1 cellular context compared by ENCODE assay signal in the genomic region with DNA sequence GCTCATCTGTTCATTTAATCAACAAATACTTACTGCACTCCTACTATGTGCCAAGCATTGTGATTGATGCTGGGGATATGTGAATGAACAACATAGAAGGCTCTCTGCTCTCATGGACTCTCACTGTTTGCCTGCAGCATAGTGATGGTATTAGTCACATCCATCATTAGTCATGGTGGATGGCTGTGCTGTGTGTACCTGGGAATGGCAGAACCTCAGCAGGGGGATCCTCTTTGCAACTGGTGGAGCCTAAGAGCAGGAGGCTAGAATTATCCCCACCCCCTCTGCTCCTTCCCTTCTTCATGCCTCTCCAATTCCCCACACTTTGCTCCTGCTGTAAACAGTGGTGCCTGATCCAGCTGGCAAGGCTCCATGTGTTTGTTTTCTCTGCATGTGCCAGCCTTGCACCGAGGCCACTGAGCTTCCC.
TF ChIP-seq lines count a peak whose summit lies in the region.

No MANE protein-coding gene starts in this region.

TF ChIP-seq in HEK293, 187 proteins besides CTCF, POLR2A, EP300 and RAD21 (continued from another document):
- TF ChIP-seq, protein P1, sequence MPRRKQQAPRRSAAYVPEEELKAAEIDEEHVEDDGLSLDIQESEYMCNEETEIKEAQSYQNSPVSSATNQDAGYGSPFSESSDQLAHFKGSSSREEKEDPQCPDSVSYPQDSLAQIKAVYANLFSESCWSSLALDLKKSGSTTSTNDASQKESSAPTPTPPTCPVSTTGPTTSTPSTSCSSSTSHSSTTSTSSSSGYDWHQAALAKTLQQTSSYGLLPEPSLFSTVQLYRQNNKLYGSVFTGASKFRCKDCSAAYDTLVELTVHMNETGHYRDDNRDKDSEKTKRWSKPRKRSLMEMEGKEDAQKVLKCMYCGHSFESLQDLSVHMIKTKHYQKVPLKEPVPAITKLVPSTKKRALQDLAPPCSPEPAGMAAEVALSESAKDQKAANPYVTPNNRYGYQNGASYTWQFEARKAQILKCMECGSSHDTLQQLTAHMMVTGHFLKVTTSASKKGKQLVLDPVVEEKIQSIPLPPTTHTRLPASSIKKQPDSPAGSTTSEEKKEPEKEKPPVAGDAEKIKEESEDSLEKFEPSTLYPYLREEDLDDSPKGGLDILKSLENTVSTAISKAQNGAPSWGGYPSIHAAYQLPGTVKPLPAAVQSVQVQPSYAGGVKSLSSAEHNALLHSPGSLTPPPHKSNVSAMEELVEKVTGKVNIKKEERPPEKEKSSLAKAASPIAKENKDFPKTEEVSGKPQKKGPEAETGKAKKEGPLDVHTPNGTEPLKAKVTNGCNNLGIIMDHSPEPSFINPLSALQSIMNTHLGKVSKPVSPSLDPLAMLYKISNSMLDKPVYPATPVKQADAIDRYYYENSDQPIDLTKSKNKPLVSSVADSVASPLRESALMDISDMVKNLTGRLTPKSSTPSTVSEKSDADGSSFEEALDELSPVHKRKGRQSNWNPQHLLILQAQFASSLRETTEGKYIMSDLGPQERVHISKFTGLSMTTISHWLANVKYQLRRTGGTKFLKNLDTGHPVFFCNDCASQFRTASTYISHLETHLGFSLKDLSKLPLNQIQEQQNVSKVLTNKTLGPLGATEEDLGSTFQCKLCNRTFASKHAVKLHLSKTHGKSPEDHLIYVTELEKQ (tag by site-specific recombination; IDR thresholded peaks at IDR 0.05; ENCODE audit: borderline replicate concordance), result no peak
- no peak for TF ChIP-seq ZNF843 (tag by site-specific recombination; IDR thresholded peaks at IDR 0.05)
- TF ChIP-seq ZNF600 (tag by site-specific recombination; IDR thresholded peaks at IDR 0.05), result peak; percentile 62; the same call in 1 of the 2 replicates
- TF ChIP-seq, protein P2, sequence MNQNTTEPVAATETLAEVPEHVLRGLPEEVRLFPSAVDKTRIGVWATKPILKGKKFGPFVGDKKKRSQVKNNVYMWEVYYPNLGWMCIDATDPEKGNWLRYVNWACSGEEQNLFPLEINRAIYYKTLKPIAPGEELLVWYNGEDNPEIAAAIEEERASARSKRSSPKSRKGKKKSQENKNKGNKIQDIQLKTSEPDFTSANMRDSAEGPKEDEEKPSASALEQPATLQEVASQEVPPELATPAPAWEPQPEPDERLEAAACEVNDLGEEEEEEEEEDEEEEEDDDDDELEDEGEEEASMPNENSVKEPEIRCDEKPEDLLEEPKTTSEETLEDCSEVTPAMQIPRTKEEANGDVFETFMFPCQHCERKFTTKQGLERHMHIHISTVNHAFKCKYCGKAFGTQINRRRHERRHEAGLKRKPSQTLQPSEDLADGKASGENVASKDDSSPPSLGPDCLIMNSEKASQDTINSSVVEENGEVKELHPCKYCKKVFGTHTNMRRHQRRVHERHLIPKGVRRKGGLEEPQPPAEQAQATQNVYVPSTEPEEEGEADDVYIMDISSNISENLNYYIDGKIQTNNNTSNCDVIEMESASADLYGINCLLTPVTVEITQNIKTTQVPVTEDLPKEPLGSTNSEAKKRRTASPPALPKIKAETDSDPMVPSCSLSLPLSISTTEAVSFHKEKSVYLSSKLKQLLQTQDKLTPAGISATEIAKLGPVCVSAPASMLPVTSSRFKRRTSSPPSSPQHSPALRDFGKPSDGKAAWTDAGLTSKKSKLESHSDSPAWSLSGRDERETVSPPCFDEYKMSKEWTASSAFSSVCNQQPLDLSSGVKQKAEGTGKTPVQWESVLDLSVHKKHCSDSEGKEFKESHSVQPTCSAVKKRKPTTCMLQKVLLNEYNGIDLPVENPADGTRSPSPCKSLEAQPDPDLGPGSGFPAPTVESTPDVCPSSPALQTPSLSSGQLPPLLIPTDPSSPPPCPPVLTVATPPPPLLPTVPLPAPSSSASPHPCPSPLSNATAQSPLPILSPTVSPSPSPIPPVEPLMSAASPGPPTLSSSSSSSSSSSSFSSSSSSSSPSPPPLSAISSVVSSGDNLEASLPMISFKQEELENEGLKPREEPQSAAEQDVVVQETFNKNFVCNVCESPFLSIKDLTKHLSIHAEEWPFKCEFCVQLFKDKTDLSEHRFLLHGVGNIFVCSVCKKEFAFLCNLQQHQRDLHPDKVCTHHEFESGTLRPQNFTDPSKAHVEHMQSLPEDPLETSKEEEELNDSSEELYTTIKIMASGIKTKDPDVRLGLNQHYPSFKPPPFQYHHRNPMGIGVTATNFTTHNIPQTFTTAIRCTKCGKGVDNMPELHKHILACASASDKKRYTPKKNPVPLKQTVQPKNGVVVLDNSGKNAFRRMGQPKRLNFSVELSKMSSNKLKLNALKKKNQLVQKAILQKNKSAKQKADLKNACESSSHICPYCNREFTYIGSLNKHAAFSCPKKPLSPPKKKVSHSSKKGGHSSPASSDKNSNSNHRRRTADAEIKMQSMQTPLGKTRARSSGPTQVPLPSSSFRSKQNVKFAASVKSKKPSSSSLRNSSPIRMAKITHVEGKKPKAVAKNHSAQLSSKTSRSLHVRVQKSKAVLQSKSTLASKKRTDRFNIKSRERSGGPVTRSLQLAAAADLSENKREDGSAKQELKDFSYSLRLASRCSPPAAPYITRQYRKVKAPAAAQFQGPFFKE (tag by site-specific recombination; IDR thresholded peaks at IDR 0.05; ENCODE audit: borderline replicate concordance), result no peak
- TF ChIP-seq, protein P3, sequence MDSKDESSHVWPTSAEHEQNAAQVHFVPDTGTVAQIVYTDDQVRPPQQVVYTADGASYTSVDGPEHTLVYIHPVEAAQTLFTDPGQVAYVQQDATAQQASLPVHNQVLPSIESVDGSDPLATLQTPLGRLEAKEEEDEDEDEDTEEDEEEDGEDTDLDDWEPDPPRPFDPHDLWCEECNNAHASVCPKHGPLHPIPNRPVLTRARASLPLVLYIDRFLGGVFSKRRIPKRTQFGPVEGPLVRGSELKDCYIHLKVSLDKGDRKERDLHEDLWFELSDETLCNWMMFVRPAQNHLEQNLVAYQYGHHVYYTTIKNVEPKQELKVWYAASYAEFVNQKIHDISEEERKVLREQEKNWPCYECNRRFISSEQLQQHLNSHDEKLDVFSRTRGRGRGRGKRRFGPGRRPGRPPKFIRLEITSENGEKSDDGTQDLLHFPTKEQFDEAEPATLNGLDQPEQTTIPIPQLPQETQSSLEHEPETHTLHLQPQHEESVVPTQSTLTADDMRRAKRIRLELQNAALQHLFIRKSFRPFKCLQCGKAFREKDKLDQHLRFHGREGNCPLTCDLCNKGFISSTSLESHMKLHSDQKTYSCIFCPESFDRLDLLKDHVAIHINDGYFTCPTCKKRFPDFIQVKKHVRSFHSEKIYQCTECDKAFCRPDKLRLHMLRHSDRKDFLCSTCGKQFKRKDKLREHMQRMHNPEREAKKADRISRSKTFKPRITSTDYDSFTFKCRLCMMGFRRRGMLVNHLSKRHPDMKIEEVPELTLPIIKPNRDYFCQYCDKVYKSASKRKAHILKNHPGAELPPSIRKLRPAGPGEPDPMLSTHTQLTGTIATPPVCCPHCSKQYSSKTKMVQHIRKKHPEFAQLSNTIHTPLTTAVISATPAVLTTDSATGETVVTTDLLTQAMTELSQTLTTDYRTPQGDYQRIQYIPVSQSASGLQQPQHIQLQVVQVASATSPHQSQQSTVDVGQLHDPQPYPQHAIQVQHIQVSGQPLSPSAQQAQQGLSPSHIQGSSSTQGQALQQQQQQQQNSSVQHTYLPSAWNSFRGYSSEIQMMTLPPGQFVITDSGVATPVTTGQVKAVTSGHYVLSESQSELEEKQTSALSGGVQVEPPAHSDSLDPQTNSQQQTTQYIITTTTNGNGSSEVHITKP (tag by site-specific recombination; IDR thresholded peaks at IDR 0.05), result peak; percentile 92
- TF ChIP-seq ZNF214 (tag by site-specific recombination; IDR thresholded peaks at IDR 0.05; ENCODE audit: borderline replicate concordance), result no peak
- peak; percentile 70 for TF ChIP-seq MZF1 (tag by site-specific recombination; IDR thresholded peaks at IDR 0.05; ENCODE audit: borderline replicate concordance)
- no peak for TF ChIP-seq FEZF1 (tag by site-specific recombination; IDR thresholded peaks at IDR 0.05)
- no peak for TF ChIP-seq ZNF621 (tag by site-specific recombination; IDR thresholded peaks at IDR 0.05)
- TF ChIP-seq KLF8 (tag by site-specific recombination; IDR thresholded peaks at IDR 0.05), result no peak
- TF ChIP-seq ZNF623 (tag by site-specific recombination; IDR thresholded peaks at IDR 0.05), result no peak
- TF ChIP-seq SP7 (tag by site-specific recombination; IDR thresholded peaks at IDR 0.05), result peak; percentile 70
- no peak for TF ChIP-seq ZNF248 (tag by site-specific recombination; IDR thresholded peaks at IDR 0.05)
- TF ChIP-seq SP2 (tag by site-specific recombination; IDR thresholded peaks at IDR 0.05), result no peak
